In genomic region chr5:168707646-168708300, GRCh38 we compare ENCODE assay signal across 28 cellular contexts.
"Had no signal": no experiment of that assay in that cellular context is flagged by ENCODE, and none has a peak within 500 bp of the region (broad histone marks: within the 10 kb centered on the region; RNA-seq: fewer than 3 reads in every experiment).

No MANE protein-coding gene starts in this region.

- H3K4me1 ChIP-seq: adrenal gland, body of pancreas, left lung, lower lobe of right lung, right lobe of liver had no signal

- H3K36me3 Mint-ChIP-seq: activated CD4-positive, alpha-beta memory T cell treated with anti-CD3 and anti-CD28 coated beads for 36 hours; activated naive CD8-positive, alpha-beta T cell treated with anti-CD3 and anti-CD28 coated beads for 36 hours had no signal

- DNase-seq: activated CD4-positive, alpha-beta memory T cell treated with anti-CD3 and anti-CD28 coated beads for 36 hours; activated CD4-positive, alpha-beta T cell treated with anti-CD3 and anti-CD28 coated beads, Interleukin-2, amount 10 ng/mL, durations not matched to agents 24 days and 14 days; activated CD4-positive, CD25-positive, alpha-beta regulatory T cell treated with anti-CD3 and anti-CD28 coated beads, Interleukin-2, amount 50 U/mL, for 72 hours; activated effector memory CD4-positive, alpha-beta T cell treated with Interleukin-2 at 50 U/mL for 16 hours; activated naive CD4-positive, alpha-beta T cell treated with anti-CD3 and anti-CD28 coated beads for 36 hours; activated naive CD8-positive, alpha-beta T cell treated with anti-CD3 and anti-CD28 coated beads for 36 hours; activated T-cell treated with anti-CD3 and anti-CD28 coated beads, Interleukin-2, amount 50 U/mL, for 72 hours; aorta; body of pancreas; dermis blood vessel endothelial cell; effector CD4-positive, alpha-beta T cell; esophagus squamous epithelium; foreskin melanocyte; heart right ventricle; kidney glomerular epithelial cell; left lung; lower lobe of right lung; mucosa of descending colon; occipital lobe; stimulated activated CD4-positive, alpha-beta T cell treated with anti-CD3 and anti-CD28 coated beads, Interleukin-2, amount 100 ng/mL, for 48 hours; stimulated activated naive CD8-positive, alpha-beta T cell treated with anti-CD3 and anti-CD28 coated beads, Interleukin-15, Interleukin-2, amounts not matched to agents 100 U/mL and 50 U/mL, for 24 hours; T-helper 2 cell; trophoblast cell had no signal

- H3K36me3 ChIP-seq: adrenal gland, esophagus squamous epithelium, heart right ventricle, left lung, lower lobe of right lung, right lobe of liver, thoracic aorta, vagina had no signal

- H3K9me3 ChIP-seq: adrenal gland, body of pancreas, esophagus squamous epithelium, heart right ventricle, left lung, lower lobe of right lung, mucosa of descending colon, right lobe of liver, thoracic aorta, vagina had no signal

- H3K27ac Mint-ChIP-seq: activated CD4-positive, alpha-beta memory T cell treated with anti-CD3 and anti-CD28 coated beads for 36 hours; activated CD4-positive, alpha-beta T cell treated with anti-CD3 and anti-CD28 coated beads, Interleukin-2, amount 10 ng/mL, durations not matched to agents 24 days and 14 days; activated naive CD4-positive, alpha-beta T cell treated with anti-CD3 and anti-CD28 coated beads for 36 hours; activated naive CD8-positive, alpha-beta T cell treated with anti-CD3 and anti-CD28 coated beads for 36 hours; activated T-cell treated with anti-CD3 and anti-CD28 coated beads, Interleukin-2, amount 50 U/mL, for 72 hours had no signal

- H3K9me3 Mint-ChIP-seq: activated CD4-positive, alpha-beta memory T cell treated with anti-CD3 and anti-CD28 coated beads for 36 hours; activated CD4-positive, alpha-beta T cell treated with anti-CD3 and anti-CD28 coated beads, Interleukin-2, amount 10 ng/mL, durations not matched to agents 24 days and 14 days; activated naive CD4-positive, alpha-beta T cell treated with anti-CD3 and anti-CD28 coated beads for 36 hours; activated naive CD8-positive, alpha-beta T cell treated with anti-CD3 and anti-CD28 coated beads for 36 hours; activated T-cell treated with anti-CD3 and anti-CD28 coated beads, Interleukin-2, amount 50 U/mL, for 72 hours had no signal

- H3K27me3 Mint-ChIP-seq: activated CD4-positive, alpha-beta T cell treated with anti-CD3 and anti-CD28 coated beads, Interleukin-2, amount 10 ng/mL, durations not matched to agents 24 days and 14 days; activated naive CD8-positive, alpha-beta T cell treated with anti-CD3 and anti-CD28 coated beads for 36 hours had no signal

- ATAC-seq: activated T-cell treated with anti-CD3 and anti-CD28 coated beads, Interleukin-2, amount 50 U/mL, for 72 hours; body of pancreas; left lung; mucosa of descending colon; stimulated activated naive CD8-positive, alpha-beta T cell treated with anti-CD3 and anti-CD28 coated beads, Interleukin-15, Interleukin-2, amounts not matched to agents 100 U/mL and 50 U/mL, for 24 hours had no signal

- H3K4me3 ChIP-seq: adrenal gland, body of pancreas, esophagus squamous epithelium, heart right ventricle, left lung, lower lobe of right lung, mucosa of descending colon, right lobe of liver, thoracic aorta, vagina had no signal

- H3K4me3 Mint-ChIP-seq: activated CD4-positive, alpha-beta memory T cell treated with anti-CD3 and anti-CD28 coated beads for 36 hours; activated CD4-positive, alpha-beta T cell treated with anti-CD3 and anti-CD28 coated beads, Interleukin-2, amount 10 ng/mL, durations not matched to agents 24 days and 14 days; activated naive CD4-positive, alpha-beta T cell treated with anti-CD3 and anti-CD28 coated beads for 36 hours; activated naive CD8-positive, alpha-beta T cell treated with anti-CD3 and anti-CD28 coated beads for 36 hours; activated T-cell treated with anti-CD3 and anti-CD28 coated beads, Interleukin-2, amount 50 U/mL, for 72 hours had no signal

- H3K4me1 Mint-ChIP-seq: activated naive CD8-positive, alpha-beta T cell treated with anti-CD3 and anti-CD28 coated beads for 36 hours had no signal

- H3K27me3 ChIP-seq: adrenal gland, body of pancreas, heart right ventricle, left lung, right lobe of liver, vagina had no signal

- H3K27ac ChIP-seq: adrenal gland, body of pancreas, epithelial cell of prostate, esophagus squamous epithelium, heart right ventricle, left lung, lower lobe of right lung, right lobe of liver, thoracic aorta, vagina had no signal
